ENCODE assay signal across 17 cellular contexts in the genomic region with DNA sequence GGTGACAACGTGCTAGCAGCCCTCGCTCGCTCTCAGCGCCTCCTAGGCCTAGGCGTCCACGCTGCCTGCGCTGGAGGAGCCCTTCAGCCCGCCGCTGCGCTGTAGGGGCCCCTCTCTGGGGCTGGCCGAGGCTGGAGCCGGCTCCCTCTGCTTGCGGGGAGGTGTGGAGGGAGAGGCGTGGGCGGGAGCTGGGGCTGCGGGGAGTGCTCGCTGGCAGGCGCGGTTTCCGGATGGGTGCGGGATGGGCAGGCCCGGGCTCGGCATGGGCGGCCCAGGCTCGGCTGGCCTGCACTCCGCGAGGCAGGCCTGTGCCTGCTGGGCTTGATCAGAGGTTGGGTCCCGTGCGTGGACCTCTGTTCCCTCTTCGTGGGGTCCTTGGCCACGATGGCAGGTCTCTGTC.
DNase-seq lines count a peak whose midpoint lies in the region; ATAC-seq, FAIRE-seq and TF ChIP-seq lines count a peak whose summit lies in the region.
"Had no signal": no experiment of that assay in that cellular context is flagged by ENCODE, and none has a peak within 500 bp of the region (broad histone marks: within the 10 kb centered on the region; RNA-seq: fewer than 3 reads in every experiment).

No MANE protein-coding gene starts in this region.

- no peak for TF ChIP-seq POLR2A in spleen (IDR thresholded peaks at IDR 0.05)

- H3K4me3 ChIP-seq in left ventricle myocardium inferior = no peak overlapping the region
- no peak overlapping the region for H3K4me3 ChIP-seq in kidney (ENCODE audit: low read length in 2 of 2)
- no peak overlapping the region for H3K4me3 ChIP-seq in spleen
- H3K4me3 ChIP-seq: BLaER1 had no signal

- intact Hi-C loops in Right ventricle myocardium inferior (cut with DNase I) (no loop called here), left ventricle myocardium inferior (cut with micrococcal nuclease) (no loop called here), kidney (cut with DNase I) (no loop called here), spleen (cut with DNase I; ENCODE audit: low total_unique reads) (no loop called here)

- FAIRE-seq in kidney (lab: Jason Lieb, UNC) = no peak
- FAIRE-seq: GM12892, GM18507, H1, HTR-8/SVneo had no signal

- H3K9me3 ChIP-seq in left ventricle myocardium inferior (replicated peaks) (no peaks in the 10 kb centered on the region), kidney (ENCODE audit: control insufficient read depth in 1 of 2, low read length in 2 of 2) (no peaks in the 10 kb centered on the region), spleen (peaks cover 0 to 19% (median 5%) of the 10 kb centered on the region in 8 donors)

- no peak for TF ChIP-seq CTCF in left ventricle myocardium inferior (IDR thresholded peaks at IDR 0.05; ENCODE audit: borderline replicate concordance)
- no peak for TF ChIP-seq CTCF in kidney (IDR thresholded peaks at IDR 0.05; ENCODE audit: borderline replicate concordance, extremely low read depth, insufficient read depth)
- TF ChIP-seq CTCF in spleen (IDR thresholded peaks at IDR 0.05 in 8 of 11, conservative IDR thresholded peaks at IDR 0.05 in 3 of 11) = no peak

- H3K27me3 ChIP-seq in left ventricle myocardium inferior (ENCODE audit: low read depth) = no peaks in the 10 kb centered on the region
- no peaks in the 10 kb centered on the region for H3K27me3 ChIP-seq in spleen (replicated peaks in 1 of 7)
- H3K27me3 ChIP-seq: BLaER1 had no signal

- no peak overlapping the region for H3K9ac ChIP-seq in kidney (ENCODE audit: low read length in 2 of 2)
- H3K9ac ChIP-seq: BLaER1 had no signal

- ATAC-seq in Right ventricle myocardium inferior = no peak
- no peak for ATAC-seq in GM21447 (IDR thresholded peaks at IDR 0.05; ENCODE audit: unreplicated experiment)
- no peak for ATAC-seq in GM19035 (IDR thresholded peaks at IDR 0.05; ENCODE audit: unreplicated experiment)

- H3K4me1 ChIP-seq in left ventricle myocardium inferior (no peaks in the 10 kb centered on the region), kidney (ENCODE audit: control insufficient read depth in 1 of 2, insufficient read depth in 1 of 2, low read depth in 1 of 2, low read length in 2 of 2) (no peaks in the 10 kb centered on the region), spleen (no peaks in the 10 kb centered on the region)
- H3K4me1 ChIP-seq: BLaER1 had no signal

- H3K36me3 ChIP-seq in left ventricle myocardium inferior = no peaks in the 10 kb centered on the region
- H3K36me3 ChIP-seq in kidney (ENCODE audit: control insufficient read depth in 1 of 2, insufficient read depth in 2 of 2, low read length in 2 of 2) = no peaks in the 10 kb centered on the region
- no peaks in the 10 kb centered on the region for H3K36me3 ChIP-seq in spleen
- H3K36me3 ChIP-seq: BLaER1 had no signal

- 85 to 91% (median 88%) methylated on average over 17 to 31 of the region's 31 CpGs for WGBS in spleen, 5 donors

- no peak overlapping the region for H3K27ac ChIP-seq in left ventricle myocardium inferior (replicated peaks)
- no peak overlapping the region for H3K27ac ChIP-seq in kidney (ENCODE audit: low read depth in 2 of 2, low read length in 2 of 2)
- no peak overlapping the region for H3K27ac ChIP-seq in spleen
- H3K27ac ChIP-seq: BLaER1 had no signal

- DNase-seq in Right ventricle myocardium inferior (ENCODE audit: missing footprints) (peak; percentile 52), left ventricle myocardium inferior (no peak), kidney (peak; percentile 56), spleen (peak; percentile 68), NCI-H774 (lab: John Stamatoyannopoulos, UW) (no peak)
- DNase-seq: 8988T, DMS153, DMS79, GDM1, H9 had no signal

Comparison
In these comparisons a context has a peak if more than half of its experiments do, and no peak if none do; other contexts are left out.
1. DNase-seq: peak in Right ventricle myocardium inferior (single experiment), kidney (single experiment) and spleen (single experiment); none in left ventricle myocardium inferior (single experiment) and NCI-H774 (single experiment).